In genomic region chr15:79466488-79466887, GRCh38 we compare ENCODE assay signal across 23 cellular contexts.
"Had no signal": no experiment of that assay in that cellular context is flagged by ENCODE, and none has a peak within 500 bp of the region (broad histone marks: within the 10 kb centered on the region; RNA-seq: fewer than 3 reads in every experiment).

No MANE protein-coding gene starts in this region.

- DNase-seq: cortex of kidney; effector CD8-positive, alpha-beta T cell; effector memory CD8-positive, alpha-beta T cell; endodermal cell; erythroblast; esophagus squamous epithelium; foreskin fibroblast; foreskin melanocyte; gastrocnemius medialis; glutamatergic neuron; head of caudate nucleus; heart right ventricle; hippocampal formation; left cardiac atrium; left lung; left ventricle myocardium superior; lower lobe of right lung; mesenchymal stem cell; mucosa of descending colon; naive B cell; naive thymus-derived CD8-positive, alpha-beta T cell had no signal

- ATAC-seq: effector memory CD8-positive, alpha-beta T cell; esophagus mucosa; gastrocnemius medialis; heart right ventricle; left cardiac atrium; left lung; left ventricle myocardium superior; lower lobe of right lung; mucosa of descending colon; naive thymus-derived CD8-positive, alpha-beta T cell had no signal

- H3K27ac ChIP-seq: epithelial cell of prostate, esophagus squamous epithelium, gastrocnemius medialis, heart right ventricle, left lung, lower lobe of right lung had no signal

- H3K4me3 ChIP-seq: esophagus squamous epithelium, gastrocnemius medialis, heart right ventricle, left lung, lower lobe of right lung, mucosa of descending colon had no signal

- H3K9me3 ChIP-seq: esophagus squamous epithelium, gastrocnemius medialis, heart right ventricle, left lung, lower lobe of right lung, mucosa of descending colon had no signal

- H3K4me1 ChIP-seq: esophagus squamous epithelium, gastrocnemius medialis, heart right ventricle, left lung, lower lobe of right lung had no signal

- H3K36me3 ChIP-seq: esophagus squamous epithelium, gastrocnemius medialis, heart right ventricle, left lung, lower lobe of right lung had no signal
